In genomic region chr3:108493862-108494261, GRCh38 we compare ENCODE assay signal across 12 cellular contexts. TPM values are rescaled to one million over a fixed set of nuclear protein-coding genes. Genes with fewer than 3 reads are reported as not detected.
DNase-seq lines count a peak whose midpoint lies in the region; ATAC-seq and TF ChIP-seq lines count a peak whose summit lies in the region.
"Had no signal": no experiment of that assay in that cellular context is flagged by ENCODE, and none has a peak within 500 bp of the region (broad histone marks: within the 10 kb centered on the region; RNA-seq: fewer than 3 reads in every experiment).

No MANE protein-coding gene starts in this region.

- no peak overlapping the region for H3K4me2 ChIP-seq in osteoblast (ENCODE audit: insufficient read depth, low read length)

- no peak overlapping the region for H3K27ac ChIP-seq in osteoblast (ENCODE audit: low read depth, low read length)
- H3K27ac ChIP-seq: esophagus squamous epithelium had no signal

- H3K79me2 ChIP-seq in osteoblast (ENCODE audit: insufficient read depth, low read length) = no peaks in the 10 kb centered on the region

- H3K36me3 ChIP-seq in osteoblast (ENCODE audit: insufficient read depth, low read length) = no peaks in the 10 kb centered on the region
- H3K36me3 ChIP-seq: esophagus squamous epithelium had no signal

- in situ Hi-C loops in astrocyte of the spinal cord (cut with HindIII; ENCODE audit: low sequenced_read_pairs) = no loop called here

- H2AFZ ChIP-seq in osteoblast (ENCODE audit: low read length) = no peak overlapping the region

- peak; percentile 47 for TF ChIP-seq CTCF in astrocyte of the spinal cord (IDR thresholded peaks at IDR 0.05; ENCODE audit: low read depth, low read length)
- TF ChIP-seq CTCF in osteoblast (IDR thresholded peaks at IDR 0.05; ENCODE audit: extremely low read depth, low read depth, low read length) = peak; percentile 46

- TF ChIP-seq RAD21 in Ishikawa (IDR thresholded peaks at IDR 0.05; ENCODE audit: low read depth) = peak; percentile 57

- no peak for TF ChIP-seq EP300 in Ishikawa (IDR thresholded peaks at IDR 0.05; ENCODE audit: borderline replicate concordance)

- H4K20me1 ChIP-seq in osteoblast (ENCODE audit: insufficient read depth, low read length) = no peaks in the 10 kb centered on the region

- no peaks in the 10 kb centered on the region for H3K9me3 ChIP-seq in osteoblast (ENCODE audit: low read depth, low read length)
- H3K9me3 ChIP-seq: esophagus squamous epithelium had no signal

- H3K27me3 ChIP-seq in osteoblast (ENCODE audit: insufficient read depth, low read length) = no peaks in the 10 kb centered on the region
- H3K27me3 ChIP-seq: esophagus squamous epithelium had no signal

- H3K4me1 ChIP-seq in osteoblast (ENCODE audit: insufficient read depth, low read length) = peaks cover 7% of the 10 kb centered on the region

- ATAC-seq in HG02763 (IDR thresholded peaks at IDR 0.05; ENCODE audit: unreplicated experiment) = no peak
- ATAC-seq in HG03280 (IDR thresholded peaks at IDR 0.05; ENCODE audit: unreplicated experiment) = no peak
- ATAC-seq: stimulated activated effector memory CD8-positive, alpha-beta T cell treated with anti-CD3 and anti-CD28 coated beads, Interleukin-12 subunit alpha, Interleukin-12 subunit beta, amount 100 ng/mL, for 72 hours had no signal

- peak; percentile 28 for DNase-seq in NCI-H2171 treated with DMSO at 0.1 percent for 48 hours (lab: John Stamatoyannopoulos, UW)
- no peak for DNase-seq in NCI-H2171 (lab: John Stamatoyannopoulos, UW)
- no peak for DNase-seq in astrocyte of the spinal cord (ENCODE audit: low read depth, low spot score)
- no peak for DNase-seq in osteoblast (ENCODE audit: insufficient read length, low spot score, missing footprints)
- no peak for DNase-seq in stimulated activated CD4-positive, alpha-beta T cell treated with anti-CD3 and anti-CD28 coated beads, Interleukin-4, amount 100 ng/mL, for 4 hours
- DNase-seq: activated CD8-positive, alpha-beta memory T cell treated with anti-CD3 and anti-CD28 coated beads, Interleukin-2, amount 50 U/mL, for 4 hours; esophagus squamous epithelium; NCI-H1930 had no signal

- H3K4me3 ChIP-seq in astrocyte of the spinal cord (ENCODE audit: low read depth, low read length) (no peak overlapping the region), osteoblast (ENCODE audit: insufficient read depth, low read length) (no peak overlapping the region)
- H3K4me3 ChIP-seq: esophagus squamous epithelium had no signal

TF ChIP-seq in Ishikawa, 13 proteins besides CTCF, POLR2A, EP300 and RAD21:
- TF ChIP-seq, protein P1, sequence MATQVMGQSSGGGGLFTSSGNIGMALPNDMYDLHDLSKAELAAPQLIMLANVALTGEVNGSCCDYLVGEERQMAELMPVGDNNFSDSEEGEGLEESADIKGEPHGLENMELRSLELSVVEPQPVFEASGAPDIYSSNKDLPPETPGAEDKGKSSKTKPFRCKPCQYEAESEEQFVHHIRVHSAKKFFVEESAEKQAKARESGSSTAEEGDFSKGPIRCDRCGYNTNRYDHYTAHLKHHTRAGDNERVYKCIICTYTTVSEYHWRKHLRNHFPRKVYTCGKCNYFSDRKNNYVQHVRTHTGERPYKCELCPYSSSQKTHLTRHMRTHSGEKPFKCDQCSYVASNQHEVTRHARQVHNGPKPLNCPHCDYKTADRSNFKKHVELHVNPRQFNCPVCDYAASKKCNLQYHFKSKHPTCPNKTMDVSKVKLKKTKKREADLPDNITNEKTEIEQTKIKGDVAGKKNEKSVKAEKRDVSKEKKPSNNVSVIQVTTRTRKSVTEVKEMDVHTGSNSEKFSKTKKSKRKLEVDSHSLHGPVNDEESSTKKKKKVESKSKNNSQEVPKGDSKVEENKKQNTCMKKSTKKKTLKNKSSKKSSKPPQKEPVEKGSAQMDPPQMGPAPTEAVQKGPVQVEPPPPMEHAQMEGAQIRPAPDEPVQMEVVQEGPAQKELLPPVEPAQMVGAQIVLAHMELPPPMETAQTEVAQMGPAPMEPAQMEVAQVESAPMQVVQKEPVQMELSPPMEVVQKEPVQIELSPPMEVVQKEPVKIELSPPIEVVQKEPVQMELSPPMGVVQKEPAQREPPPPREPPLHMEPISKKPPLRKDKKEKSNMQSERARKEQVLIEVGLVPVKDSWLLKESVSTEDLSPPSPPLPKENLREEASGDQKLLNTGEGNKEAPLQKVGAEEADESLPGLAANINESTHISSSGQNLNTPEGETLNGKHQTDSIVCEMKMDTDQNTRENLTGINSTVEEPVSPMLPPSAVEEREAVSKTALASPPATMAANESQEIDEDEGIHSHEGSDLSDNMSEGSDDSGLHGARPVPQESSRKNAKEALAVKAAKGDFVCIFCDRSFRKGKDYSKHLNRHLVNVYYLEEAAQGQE (IDR thresholded peaks at IDR 0.05; ENCODE audit: low read depth) = no peak
- TF ChIP-seq, protein P2, sequence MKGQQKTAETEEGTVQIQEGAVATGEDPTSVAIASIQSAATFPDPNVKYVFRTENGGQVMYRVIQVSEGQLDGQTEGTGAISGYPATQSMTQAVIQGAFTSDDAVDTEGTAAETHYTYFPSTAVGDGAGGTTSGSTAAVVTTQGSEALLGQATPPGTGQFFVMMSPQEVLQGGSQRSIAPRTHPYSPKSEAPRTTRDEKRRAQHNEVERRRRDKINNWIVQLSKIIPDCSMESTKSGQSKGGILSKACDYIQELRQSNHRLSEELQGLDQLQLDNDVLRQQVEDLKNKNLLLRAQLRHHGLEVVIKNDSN (IDR thresholded peaks at IDR 0.05) = no peak
- TF ChIP-seq TEAD4 (IDR thresholded peaks at IDR 0.05) (no peak), YY1 (IDR thresholded peaks at IDR 0.05; ENCODE audit: low read depth) (no peak), TCF12 (IDR thresholded peaks at IDR 0.05; ENCODE audit: low read depth) (no peak), CEBPB (IDR thresholded peaks at IDR 0.05) (no peak), TAF1 (IDR thresholded peaks at IDR 0.05; ENCODE audit: low read depth) (no peak), MAX (IDR thresholded peaks at IDR 0.05) (no peak)

RNA-seq across cellular contexts. Expression of gene MYH15, which starts 16.5 kb away (rescaled TPM):
- total RNA-seq in osteoblast = 0.36 and 0.59 TPM in 2 replicates
